In the genomic region with DNA sequence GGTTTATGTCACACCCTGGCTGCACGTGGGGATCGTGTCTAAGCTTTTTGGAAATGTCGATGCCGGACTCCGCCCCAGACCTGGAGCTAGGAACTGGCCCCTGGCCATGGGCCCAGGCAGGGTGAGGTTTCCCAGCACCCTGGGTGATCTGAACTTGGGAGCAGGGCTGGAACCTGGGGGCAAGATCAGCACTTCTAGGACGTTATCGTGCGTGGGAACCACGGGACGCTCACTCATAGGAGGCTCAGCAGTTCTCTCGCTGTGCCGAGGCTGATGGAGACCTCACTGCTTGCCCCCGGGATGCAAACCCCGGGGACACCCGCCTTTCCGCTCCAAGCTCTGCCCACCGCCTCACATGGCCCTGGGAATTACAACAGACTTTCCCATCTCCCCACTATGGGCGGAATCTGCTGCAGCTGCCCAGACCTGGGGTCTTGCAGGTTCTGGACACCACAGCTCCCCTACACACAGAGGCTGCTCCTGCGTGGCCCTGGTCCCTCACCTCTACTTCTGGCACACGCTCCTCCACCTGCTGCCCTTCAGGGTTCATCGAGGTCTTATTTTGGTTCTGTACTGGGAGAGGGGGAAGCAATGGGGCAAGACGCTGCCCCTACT, we compare ENCODE assay signal across 20 cellular contexts.
"Had no signal": no experiment of that assay in that cellular context is flagged by ENCODE, and none has a peak within 500 bp of the region (broad histone marks: within the 10 kb centered on the region; RNA-seq: fewer than 3 reads in every experiment).

No MANE protein-coding gene starts in this region.

- H3K4me3 Mint-ChIP-seq: central memory CD8-positive, alpha-beta T cell; dendritic cell treated with granulocyte-macrophage colony-stimulating factor and Interleukin-4, amounts not matched to agents 40 ng/mL and 50 ng/mL, for 4 days; natural killer cell treated with Interleukin-12 subunit alpha and Interleukin-12 subunit beta and Interleukin-15 and Interleukin-18, amount 100 ng/mL, for 72 hours; stimulated activated naive CD8-positive, alpha-beta T cell treated with anti-CD3 and anti-CD28 coated beads, Interleukin-15, Interleukin-2, amounts not matched to agents 100 ng/mL and 50 ng/mL, for 24 hours had no signal

- H3K36me3 ChIP-seq: brain microvascular endothelial cell, gastrocnemius medialis, heart right ventricle, lower lobe of right lung, vagina, WERI-Rb-1 had no signal

- H3K9me3 ChIP-seq: gastrocnemius medialis, lower lobe of right lung, vagina had no signal

- H3K27ac ChIP-seq: brain microvascular endothelial cell, gastrocnemius medialis, lower lobe of right lung, skin epidermis, vagina, WERI-Rb-1 had no signal

- H3K36me3 Mint-ChIP-seq: natural killer cell treated with Interleukin-12 subunit alpha and Interleukin-12 subunit beta and Interleukin-15 and Interleukin-18, amount 100 ng/mL, for 72 hours had no signal

- H3K4me3 ChIP-seq: gastrocnemius medialis, heart right ventricle, lower lobe of right lung, skin epidermis, vagina had no signal

- ATAC-seq: gastrocnemius medialis; heart right ventricle; natural killer cell treated with Interleukin-12 subunit alpha and Interleukin-12 subunit beta and Interleukin-15 and Interleukin-18, amount 100 ng/mL, for 72 hours had no signal

- H3K27me3 ChIP-seq: brain microvascular endothelial cell, heart right ventricle, vagina had no signal

- H3K27ac Mint-ChIP-seq: dendritic cell treated with granulocyte-macrophage colony-stimulating factor and Interleukin-4, amounts not matched to agents 40 ng/mL and 50 ng/mL, for 4 days; natural killer cell treated with Interleukin-12 subunit alpha and Interleukin-12 subunit beta and Interleukin-15 and Interleukin-18, amount 100 ng/mL, for 72 hours; stimulated activated naive CD8-positive, alpha-beta T cell treated with anti-CD3 and anti-CD28 coated beads, Interleukin-15, Interleukin-2, amounts not matched to agents 100 ng/mL and 50 ng/mL, for 24 hours had no signal

- DNase-seq: activated CD4-positive, alpha-beta T cell treated with anti-CD3 and anti-CD28 coated beads for 1 hour; activated CD4-positive, alpha-beta T cell treated with anti-CD3 and anti-CD28 coated beads, Interleukin-2, amount 50 U/mL, for 48 hours; activated naive CD4-positive, alpha-beta T cell; brain microvascular endothelial cell; effector CD8-positive, alpha-beta T cell; gastrocnemius medialis; kidney glomerular epithelial cell; lower lobe of right lung; stimulated activated CD4-positive, alpha-beta T cell treated with anti-CD3 and anti-CD28 coated beads, Interleukin-15, amount 100 ng/mL, for 24 hours; stimulated activated CD4-positive, alpha-beta T cell treated with anti-CD3 and anti-CD28 coated beads, Interleukin-2, amount 100 ng/mL, for 48 hours; SW 1271; trophoblast cell; WERI-Rb-1 had no signal

- H3K9me3 Mint-ChIP-seq: central memory CD8-positive, alpha-beta T cell; dendritic cell treated with granulocyte-macrophage colony-stimulating factor and Interleukin-4, amounts not matched to agents 40 ng/mL and 50 ng/mL, for 4 days; natural killer cell treated with Interleukin-12 subunit alpha and Interleukin-12 subunit beta and Interleukin-15 and Interleukin-18, amount 100 ng/mL, for 72 hours; stimulated activated naive CD8-positive, alpha-beta T cell treated with anti-CD3 and anti-CD28 coated beads, Interleukin-15, Interleukin-2, amounts not matched to agents 100 ng/mL and 50 ng/mL, for 24 hours had no signal
